Comparison of ENCODE assay signal across 7 cellular contexts in the genomic region with DNA sequence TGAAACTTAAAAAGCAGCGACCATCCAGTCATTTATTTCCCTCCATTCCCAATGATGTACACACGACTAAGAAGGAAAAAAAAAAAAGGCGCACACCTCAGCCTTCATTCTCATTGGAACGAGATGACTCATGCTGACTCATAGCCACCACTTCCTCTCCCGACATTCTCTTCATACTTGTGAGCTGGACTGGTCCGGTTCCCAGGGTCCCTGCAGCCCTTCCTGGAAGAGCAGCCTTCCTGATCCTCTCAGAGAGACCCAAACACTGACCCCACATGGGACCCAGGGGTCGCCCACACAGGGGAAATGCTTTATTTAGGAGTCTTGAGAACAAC.
DNase-seq lines count a peak whose midpoint lies in the region; ATAC-seq, FAIRE-seq and TF ChIP-seq lines count a peak whose summit lies in the region.
"Not testable (repeated sequence)": the region's sequence is repeated elsewhere in the genome, so short reads cannot be mapped to it uniquely, and the experiment has no call there.

No MANE protein-coding gene starts in this region.

- intact Hi-C loops in MCF 10A (cut with micrococcal nuclease); left ventricle myocardium inferior (cut with micrococcal nuclease): not testable (repeated sequence)

- H3K4me1 Mint-ChIP-seq in HFFc6 (ENCODE audit: low read depth), result peaks cover 33% of the 10 kb centered on the region
- H3K4me1 Mint-ChIP-seq in MCF 10A (ENCODE audit: insufficient read depth, unreplicated experiment), result not testable (repeated sequence)

- H3K27ac ChIP-seq in left ventricle myocardium inferior (replicated peaks) (peak overlapping the region; percentile 85), osteoblast (ENCODE audit: low read depth, low read length) (peak overlapping the region; percentile 91)

- peak; percentile 52 for ATAC-seq in GM18868 (IDR thresholded peaks at IDR 0.05; ENCODE audit: unreplicated experiment)
- ATAC-seq in HG03457 (IDR thresholded peaks at IDR 0.05; ENCODE audit: unreplicated experiment), result peak; percentile 51

- not testable (repeated sequence) for H3K4me1 ChIP-seq in left ventricle myocardium inferior
- peaks cover 26% of the 10 kb centered on the region for H3K4me1 ChIP-seq in osteoblast (ENCODE audit: insufficient read depth, low read length)

- BruUV-seq in MCF 10A (replicated peaks; lab: Mats Ljungman, UMichigan), result not testable (repeated sequence)

- H3K9me3 ChIP-seq in left ventricle myocardium inferior (replicated peaks); osteoblast (ENCODE audit: low read depth, low read length): not testable (repeated sequence)

- H3K4me3 Mint-ChIP-seq in HFFc6 (peak overlapping the region; percentile 74), MCF 10A (ENCODE audit: unreplicated experiment) (peak overlapping the region; percentile 68)

- DNase-seq in HFFc6; MCF 10A (ENCODE audit: unreplicated experiment); left ventricle myocardium inferior; osteoblast (ENCODE audit: insufficient read length, low spot score, missing footprints): not testable (repeated sequence)

- not testable (repeated sequence) for H3K36me3 ChIP-seq in left ventricle myocardium inferior; osteoblast (ENCODE audit: insufficient read depth, low read length)

- CTCF ChIA-PET in MCF 10A (lab: Yijun Ruan, JAX), result not testable (repeated sequence)

- H3K27me3 Mint-ChIP-seq in HFFc6 (ENCODE audit: insufficient read depth); MCF 10A (ENCODE audit: insufficient read depth, unreplicated experiment): not testable (repeated sequence)

- H2AFZ ChIP-seq in osteoblast (ENCODE audit: low read length), result not testable (repeated sequence)

- H3K27me3 ChIP-seq in left ventricle myocardium inferior (ENCODE audit: low read depth); osteoblast (ENCODE audit: insufficient read depth, low read length): not testable (repeated sequence)

- H3K27ac Mint-ChIP-seq in HFFc6, result peak overlapping the region; percentile 51; the same call in 1 of the 2 replicates
- H3K27ac Mint-ChIP-seq in MCF 10A (ENCODE audit: low read depth, unreplicated experiment), result not testable (repeated sequence)

- not testable (repeated sequence) for TF ChIP-seq CTCF in HFFc6 (IDR thresholded peaks at IDR 0.05); MCF 10A (IDR thresholded peaks at IDR 0.05; ENCODE audit: unreplicated experiment); left ventricle myocardium inferior (IDR thresholded peaks at IDR 0.05; ENCODE audit: borderline replicate concordance); osteoblast (IDR thresholded peaks at IDR 0.05; ENCODE audit: extremely low read depth, low read depth, low read length)

- H3K9me3 Mint-ChIP-seq in HFFc6; MCF 10A (ENCODE audit: unreplicated experiment): not testable (repeated sequence)

- peak overlapping the region; percentile 45 for H3K4me2 ChIP-seq in osteoblast (ENCODE audit: insufficient read depth, low read length)

- peaks cover 19% of the 10 kb centered on the region for H3K79me2 ChIP-seq in osteoblast (ENCODE audit: insufficient read depth, low read length)

- not testable (repeated sequence) for H3K36me3 Mint-ChIP-seq in HFFc6 (ENCODE audit: low read depth); MCF 10A (ENCODE audit: insufficient read depth, unreplicated experiment)

- not testable (repeated sequence) for H4K20me1 ChIP-seq in osteoblast (ENCODE audit: insufficient read depth, low read length)

- FAIRE-seq in TTC549 (lab: Jason Lieb, UNC), result peak; percentile 92

- POLR2A ChIA-PET in MCF 10A (lab: Yijun Ruan, JAX), result not testable (repeated sequence)

- H3K4me3 ChIP-seq in left ventricle myocardium inferior (peak overlapping the region; percentile 62), osteoblast (ENCODE audit: insufficient read depth, low read length) (peak overlapping the region; percentile 71)
